Comparison of ENCODE assay signal across 9 cellular contexts in the genomic region with DNA sequence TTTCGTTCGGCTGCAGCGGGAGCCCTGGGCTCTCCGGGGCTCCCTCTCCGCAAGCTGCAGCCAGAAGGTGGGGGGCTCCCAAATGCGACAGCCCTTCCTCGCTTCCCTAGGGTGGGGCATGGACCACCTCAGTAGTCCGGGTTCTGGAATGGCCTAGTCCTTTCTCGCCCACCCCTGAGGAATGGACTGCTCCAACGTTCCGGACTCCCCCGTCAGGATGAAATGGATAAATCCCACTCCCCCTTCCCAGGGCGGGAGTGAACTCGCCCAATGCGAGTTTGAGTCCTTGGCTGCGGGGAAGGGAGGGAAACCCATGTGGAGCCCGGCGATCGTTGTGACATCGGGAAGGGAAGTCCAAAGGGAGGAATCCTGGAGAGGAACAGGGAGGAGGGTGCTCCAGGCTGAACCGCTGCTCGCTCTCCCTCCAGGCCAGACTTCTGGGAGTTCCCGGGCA. TPM values are rescaled to one million over a fixed set of nuclear protein-coding genes. Genes with fewer than 3 reads are reported as not detected.
A peak's percentile ranks its signal among the peaks of the same experiment; 100 is the strongest.
DNase-seq lines count a peak whose midpoint lies in the region; ATAC-seq and TF ChIP-seq lines count a peak whose summit lies in the region.
"Had no signal": no experiment of that assay in that cellular context is flagged by ENCODE, and none has a peak within 500 bp of the region (broad histone marks: within the 10 kb centered on the region; RNA-seq: fewer than 3 reads in every experiment).

No MANE protein-coding gene starts in this region.

- in situ Hi-C loops in astrocyte of the spinal cord (cut with HindIII; ENCODE audit: low sequenced_read_pairs) = no loop called here

- DNase-seq in CD14-positive monocyte (ENCODE audit: low spot score) (no peak), HFF-Myc (ENCODE audit: extremely low read depth, low read depth) (no peak), NCI-H774 (lab: John Stamatoyannopoulos, UW) (peak; percentile 67), astrocyte of the spinal cord (ENCODE audit: low read depth, low spot score) (peak; percentile 88), hippocampal formation (lab: John Stamatoyannopoulos, UW) (peak; percentile 36 to 68), progenitor cell of endocrine pancreas (ENCODE audit: low spot score, unreplicated experiment) (peak; percentile 65)

- H3K4me3 ChIP-seq in HFF-Myc (replicated peaks; ENCODE audit: low read depth, low read length) (peak overlapping the region; percentile 93), astrocyte of the spinal cord (ENCODE audit: low read depth, low read length) (peak overlapping the region; percentile 78)

- H3K27ac Mint-ChIP-seq in CD14-positive monocyte = peak overlapping the region in 2 of 7 donors; percentile 20 to 25
- peak overlapping the region; percentile 96 for H3K27ac Mint-ChIP-seq in progenitor cell of endocrine pancreas

- intact Hi-C loops in CD14-positive monocyte (cut with micrococcal nuclease) = loop anchor here (5.0 kb wide), 3 partner anchors 37 to 58 kb away; partner anchors contain the start of gene LIN7B (in 1 of the 2)

- peaks cover 45% of the 10 kb centered on the region for H3K4me1 Mint-ChIP-seq in CD14-positive monocyte
- peaks cover 7% of the 10 kb centered on the region for H3K4me1 Mint-ChIP-seq in progenitor cell of endocrine pancreas (ENCODE audit: low read depth)

- peaks cover 71 to 84% (median 74%) of the 10 kb centered on the region in 3 donors for H3K27me3 Mint-ChIP-seq in CD14-positive monocyte (ENCODE audit: low read depth in 3 of 3)
- H3K27me3 Mint-ChIP-seq in progenitor cell of endocrine pancreas = peaks cover 41% of the 10 kb centered on the region

- TF ChIP-seq CTCF in CD14-positive monocyte (IDR thresholded peaks at IDR 0.05) (no peak), HFF-Myc (IDR thresholded peaks at IDR 0.05; ENCODE audit: low read depth, low read length, missing control alignments) (no peak), astrocyte of the spinal cord (IDR thresholded peaks at IDR 0.05; ENCODE audit: low read depth, low read length) (no peak), progenitor cell of endocrine pancreas (IDR thresholded peaks at IDR 0.05; ENCODE audit: unreplicated experiment) (no peak)

- H3K9me3 Mint-ChIP-seq in CD14-positive monocyte (peaks cover 14 to 39% (median 28%) of the 10 kb centered on the region in 7 donors), progenitor cell of endocrine pancreas (ENCODE audit: low read depth) (peaks cover 6% of the 10 kb centered on the region)

- H3K4me3 Mint-ChIP-seq in CD14-positive monocyte (peak overlapping the region; percentile 79 to 93), progenitor cell of endocrine pancreas (ENCODE audit: low read depth) (peak overlapping the region; percentile 85)

- peaks cover 3 to 4% of the 10 kb centered on the region in 2 donors for H3K36me3 Mint-ChIP-seq in CD14-positive monocyte
- H3K36me3 Mint-ChIP-seq in progenitor cell of endocrine pancreas (ENCODE audit: insufficient read depth) = no peaks in the 10 kb centered on the region

- ATAC-seq in HG02763 (IDR thresholded peaks at IDR 0.05; ENCODE audit: unreplicated experiment) (no peak), GM21529 (IDR thresholded peaks at IDR 0.05; ENCODE audit: unreplicated experiment) (no peak)

RNA-seq across cellular contexts. Expression of gene HRC, which starts 5.5 kb away (rescaled TPM):
- not detected for polyA plus RNA-seq in CD14-positive monocyte
- 1.6 and 2.1 TPM in 2 replicates for total RNA-seq in progenitor cell of endocrine pancreas
- total RNA-seq: T-helper 2 cell treated with Interferon-gamma antibody and Interleukin-4, amounts not matched to agents 100 ng/mL and 5 ng/mL, for 36 hours had no signal

RNA-seq across cellular contexts. Expression of gene TRPM4, which starts 7.9 kb away (rescaled TPM):
- 1 to 10 TPM; 6.0 to 6.6 TPM for polyA plus RNA-seq in CD14-positive monocyte
- total RNA-seq in progenitor cell of endocrine pancreas = 16.9 and 17.7 TPM in 2 replicates

RNA-seq across cellular contexts. Expression of gene PPFIA3, which starts 30.3 kb away (rescaled TPM):
- not detected for polyA plus RNA-seq in CD14-positive monocyte
- 6.7 and 8.5 TPM in 2 replicates for total RNA-seq in progenitor cell of endocrine pancreas

RNA-seq across cellular contexts. Expression of gene C19orf73, which starts 30.7 kb away (rescaled TPM):
- under 1 TPM; 0.66 to 0.76 TPM for polyA plus RNA-seq in CD14-positive monocyte
- total RNA-seq in progenitor cell of endocrine pancreas = 1.3 and 1.5 TPM in 2 replicates

RNA-seq across cellular contexts. Expression of gene LIN7B, which starts 35.5 kb away (rescaled TPM):
- polyA plus RNA-seq in CD14-positive monocyte = 1 to 10 TPM; 4.1 to 4.2 TPM
- 7.0 and 9.3 TPM in 2 replicates for total RNA-seq in progenitor cell of endocrine pancreas

Comparison
In these comparisons a context has a peak if more than half of its experiments do, and no peak if none do; other contexts are left out.
1. DNase-seq: peak in NCI-H774 (single experiment), astrocyte of the spinal cord (single experiment), hippocampal formation (2 of 2) and progenitor cell of endocrine pancreas (single experiment); none in CD14-positive monocyte (single experiment) and HFF-Myc (single experiment).